Comparison of ENCODE assay signal across 17 cellular contexts in genomic region chr5:116097301-116097700, GRCh38.
"Had no signal": no experiment of that assay in that cellular context is flagged by ENCODE, and none has a peak within 500 bp of the region (broad histone marks: within the 10 kb centered on the region; RNA-seq: fewer than 3 reads in every experiment).

No MANE protein-coding gene starts in this region.

- DNase-seq: activated CD4-positive, alpha-beta T cell treated with anti-CD3 and anti-CD28 coated beads for 1 hour; activated CD4-positive, alpha-beta T cell treated with anti-CD3 and anti-CD28 coated beads, Interleukin-2, amount 50 U/mL, for 4 hours; activated naive CD4-positive, alpha-beta T cell; activated T-cell treated with anti-CD3 and anti-CD28 coated beads for 4 hours; aorta; colonic mucosa; esophagus squamous epithelium; islet precursor cell; naive thymus-derived CD8-positive, alpha-beta T cell; pancreas; sigmoid colon; T-cell; T-helper 9 cell; thyroid gland; uterus had no signal

- H3K4me3 ChIP-seq: colonic mucosa, esophagus squamous epithelium, gastroesophageal sphincter, pancreas, sigmoid colon, thyroid gland, uterus had no signal

- H3K27me3 ChIP-seq: colonic mucosa, esophagus squamous epithelium, gastroesophageal sphincter, pancreas, sigmoid colon, thyroid gland, uterus had no signal

- H3K27ac Mint-ChIP-seq: naive thymus-derived CD8-positive, alpha-beta T cell; stimulated activated memory B cell treated with anti-CD40 and anti-IgM and Interleukin-4, amounts not matched to agents 10 μg/mL and 1 μg/mL and 100 μg/mL, for 72 hours; T-cell had no signal

- H3K4me1 ChIP-seq: colonic mucosa, esophagus squamous epithelium, gastroesophageal sphincter, pancreas, sigmoid colon, thyroid gland, uterus had no signal

- H3K9me3 ChIP-seq: colonic mucosa, esophagus squamous epithelium, gastroesophageal sphincter, pancreas, sigmoid colon, thyroid gland, uterus had no signal

- H3K27ac ChIP-seq: colonic mucosa, esophagus squamous epithelium, gastroesophageal sphincter, pancreas, sigmoid colon, thyroid gland, uterus had no signal

- H3K4me3 Mint-ChIP-seq: stimulated activated memory B cell treated with anti-CD40 and anti-IgM and Interleukin-4, amounts not matched to agents 10 μg/mL and 1 μg/mL and 100 μg/mL, for 72 hours; T-cell had no signal

- H3K36me3 ChIP-seq: uterus had no signal

- H3K9me3 Mint-ChIP-seq: stimulated activated memory B cell treated with anti-CD40 and anti-IgM and Interleukin-4, amounts not matched to agents 10 μg/mL and 1 μg/mL and 100 μg/mL, for 72 hours; T-cell had no signal

- H3K27me3 Mint-ChIP-seq: naive thymus-derived CD8-positive, alpha-beta T cell; stimulated activated memory B cell treated with anti-CD40 and anti-IgM and Interleukin-4, amounts not matched to agents 10 μg/mL and 1 μg/mL and 100 μg/mL, for 72 hours; T-cell had no signal
